10 cellular contexts compared by ENCODE assay signal in the genomic region with DNA sequence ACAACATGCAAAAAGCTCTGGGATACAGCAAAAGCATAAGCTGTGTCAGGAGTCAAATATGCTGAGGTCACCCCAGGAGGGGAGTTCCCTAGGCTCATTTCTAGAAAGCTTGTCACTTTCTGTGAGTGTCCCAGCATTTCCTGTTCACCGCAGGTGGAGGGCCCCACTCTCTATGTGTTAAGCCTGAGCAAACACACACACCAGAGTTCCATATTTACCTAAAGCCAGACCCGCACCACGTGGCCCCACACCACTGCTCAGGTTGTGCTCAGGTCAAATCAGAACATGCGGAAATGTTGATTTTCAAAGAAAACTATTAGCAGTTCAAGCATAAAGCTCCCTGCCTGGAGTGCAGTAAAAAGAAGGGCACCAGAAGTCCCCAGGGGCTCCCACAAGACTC.
DNase-seq lines count a peak whose midpoint lies in the region; ATAC-seq, FAIRE-seq and TF ChIP-seq lines count a peak whose summit lies in the region.
"Had no signal": no experiment of that assay in that cellular context is flagged by ENCODE, and none has a peak within 500 bp of the region (broad histone marks: within the 10 kb centered on the region; RNA-seq: fewer than 3 reads in every experiment).

No MANE protein-coding gene starts in this region.

- intact Hi-C loops in HepG2 (cut with micrococcal nuclease; ENCODE audit: unreplicated experiment) = no loop called here
- intact Hi-C loops in Right ventricle myocardium inferior (cut with DNase I) = no loop called here

- peaks cover 10% of the 10 kb centered on the region; the same call in 1 of the 2 replicates for H3K9me3 ChIP-seq in HepG2 (ENCODE audit: low read length)

- H3K36me3 ChIP-seq in HepG2 (replicated peaks in 1 of 2; ENCODE audit: control insufficient read depth in 1 of 2, insufficient read depth in 2 of 2, low read length in 2 of 2) = no peaks in the 10 kb centered on the region
- H3K36me3 ChIP-seq: WERI-Rb-1 had no signal

- no peaks in the 10 kb centered on the region for H3K79me2 ChIP-seq in HepG2 (ENCODE audit: insufficient read depth, low read length)

- TF ChIP-seq RAD21 in HepG2 (CRISPR knock-in tag; IDR thresholded peaks at IDR 0.05) = no peak

- BruUV-seq in HepG2 (replicated peaks; lab: Mats Ljungman, UMichigan) = no TSS peak

- no peak for FAIRE-seq in HepG2 (lab: Jason Lieb, UNC)
- FAIRE-seq: A549 had no signal

- CTCF ChIA-PET in HepG2 (lab: Yijun Ruan, JAX; ENCODE audit: low intra/inter-chr PET ratio, low total read pairs) = no interaction called here

- no peak overlapping the region; the same call in 1 of the 2 replicates for H3K4me2 ChIP-seq in HepG2 (ENCODE audit: low read depth, low read length)
- H3K4me2 ChIP-seq: A549 had no signal

- no peak for TF ChIP-seq POLR2A in HepG2 (IDR thresholded peaks at IDR 0.05; ENCODE audit: insufficient read depth in 1 of 2, low read depth in 2 of 2, low read length in 2 of 2)

- H3K4me3 ChIP-seq in HepG2 (replicated peaks in 1 of 3; ENCODE audit: insufficient read depth in 1 of 3, low read depth in 2 of 3, low read length in 3 of 3) = no peak overlapping the region
- H3K4me3 ChIP-seq: A549 had no signal

- no peaks in the 10 kb centered on the region for H4K20me1 ChIP-seq in HepG2 (ENCODE audit: insufficient read depth, low read length)

- ATAC-seq in GM21390 (IDR thresholded peaks at IDR 0.05; ENCODE audit: unreplicated experiment) (peak; percentile 98), HG03432 (IDR thresholded peaks at IDR 0.05; ENCODE audit: unreplicated experiment) (peak; percentile 98), HepG2 (peak; percentile 82), Right ventricle myocardium inferior (no peak)
- ATAC-seq: A549 had no signal

- DNase-seq in NCI-H146 (lab: John Stamatoyannopoulos, UW) (peak; percentile 7), NCI-H146 treated with DMSO at 0.1 percent for 48 hours (lab: John Stamatoyannopoulos, UW; ENCODE audit: unreplicated experiment) (no peak), HepG2 (ENCODE audit: low spot score) (peak; percentile 43), GF-D8 (lab: John Stamatoyannopoulos, UW) (no peak), dermis blood vessel endothelial cell (no peak), Right ventricle myocardium inferior (ENCODE audit: missing footprints) (no peak)
- DNase-seq: WERI-Rb-1 had no signal

- no peak overlapping the region for H2AFZ ChIP-seq in HepG2 (ENCODE audit: low read length)

- POLR2A ChIA-PET in HepG2 (lab: Yijun Ruan, JAX) = no interaction called here

- in situ Hi-C loops in HepG2 (cut with HindIII; ENCODE audit: extremely low pct_ligation_motif_present, low pct_unique_long_range_greater_than_20kb) = no loop called here

- TF ChIP-seq EP300 in HepG2 (IDR thresholded peaks at IDR 0.05; ENCODE audit: low read depth in 2 of 2, low read length in 2 of 2) (no peak), HepG2 (CRISPR knock-in tag; IDR thresholded peaks at IDR 0.05; ENCODE audit: borderline replicate concordance) (no peak)

- no peak overlapping the region for H3K9ac ChIP-seq in HepG2 (ENCODE audit: insufficient read depth, low read depth, low read length)

- no peak overlapping the region for H3K27ac ChIP-seq in HepG2 (ENCODE audit: extremely low read length, insufficient read depth, low read length)
- H3K27ac ChIP-seq: A549, WERI-Rb-1 had no signal

- peaks cover 12% of the 10 kb centered on the region for H3K4me1 ChIP-seq in HepG2 (ENCODE audit: insufficient read depth, low read length)
- H3K4me1 ChIP-seq: A549 had no signal

- peaks cover 3 to 32% of the 10 kb centered on the region in 2 experiments; a peak in 3 of 5 replicates for H3K27me3 ChIP-seq in HepG2 (ENCODE audit: control insufficient read depth in 1 of 2, insufficient read depth in 2 of 2, low read length in 2 of 2)

- TF ChIP-seq CTCF in HepG2 (CRISPR knock-in tag; IDR thresholded peaks at IDR 0.05) = peak; percentile 11; the same call in 1 of the 2 replicates

- no CpG with 5 or more reads among the region's 4 CpGs for WGBS in HepG2 (ENCODE audit: low lambda C conversion rate)

TF ChIP-seq in HepG2, 621 proteins besides CTCF, POLR2A, EP300 and RAD21 (continues in another document):
- TF ChIP-seq ELF1 (CRISPR knock-in tag; IDR thresholded peaks at IDR 0.05) (peak; percentile 43; the same call in 1 of the 2 replicates), ZNF773 (CRISPR knock-in tag; IDR thresholded peaks at IDR 0.05; ENCODE audit: borderline replicate concordance) (no peak), AGO1 (IDR thresholded peaks at IDR 0.05; ENCODE audit: low read depth, low read length, poor library complexity, severe bottlenecking) (no peak), UBTF (CRISPR knock-in tag; IDR thresholded peaks at IDR 0.05) (no peak), CBX2 (IDR thresholded peaks at IDR 0.05; ENCODE audit: low read depth, low read length) (no peak), CBX2 (CRISPR knock-in tag; IDR thresholded peaks at IDR 0.05; ENCODE audit: low read depth) (no peak), ARHGAP35 (CRISPR knock-in tag; IDR thresholded peaks at IDR 0.05; ENCODE audit: borderline replicate concordance) (no peak), FIP1L1 (IDR thresholded peaks at IDR 0.05; ENCODE audit: borderline replicate concordance, insufficient read depth, low read depth, low read length) (no peak)
- TF ChIP-seq, protein P1, sequence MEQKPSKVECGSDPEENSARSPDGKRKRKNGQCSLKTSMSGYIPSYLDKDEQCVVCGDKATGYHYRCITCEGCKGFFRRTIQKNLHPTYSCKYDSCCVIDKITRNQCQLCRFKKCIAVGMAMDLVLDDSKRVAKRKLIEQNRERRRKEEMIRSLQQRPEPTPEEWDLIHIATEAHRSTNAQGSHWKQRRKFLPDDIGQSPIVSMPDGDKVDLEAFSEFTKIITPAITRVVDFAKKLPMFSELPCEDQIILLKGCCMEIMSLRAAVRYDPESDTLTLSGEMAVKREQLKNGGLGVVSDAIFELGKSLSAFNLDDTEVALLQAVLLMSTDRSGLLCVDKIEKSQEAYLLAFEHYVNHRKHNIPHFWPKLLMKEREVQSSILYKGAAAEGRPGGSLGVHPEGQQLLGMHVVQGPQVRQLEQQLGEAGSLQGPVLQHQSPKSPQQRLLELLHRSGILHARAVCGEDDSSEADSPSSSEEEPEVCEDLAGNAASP (CRISPR knock-in tag; IDR thresholded peaks at IDR 0.05; ENCODE audit: borderline replicate concordance) = peak; percentile 44; the same call in 1 of the 2 replicates
- TF ChIP-seq, protein P2, sequence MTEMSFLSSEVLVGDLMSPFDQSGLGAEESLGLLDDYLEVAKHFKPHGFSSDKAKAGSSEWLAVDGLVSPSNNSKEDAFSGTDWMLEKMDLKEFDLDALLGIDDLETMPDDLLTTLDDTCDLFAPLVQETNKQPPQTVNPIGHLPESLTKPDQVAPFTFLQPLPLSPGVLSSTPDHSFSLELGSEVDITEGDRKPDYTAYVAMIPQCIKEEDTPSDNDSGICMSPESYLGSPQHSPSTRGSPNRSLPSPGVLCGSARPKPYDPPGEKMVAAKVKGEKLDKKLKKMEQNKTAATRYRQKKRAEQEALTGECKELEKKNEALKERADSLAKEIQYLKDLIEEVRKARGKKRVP (CRISPR knock-in tag; IDR thresholded peaks at IDR 0.05) = no peak
- TF ChIP-seq, protein P3, sequence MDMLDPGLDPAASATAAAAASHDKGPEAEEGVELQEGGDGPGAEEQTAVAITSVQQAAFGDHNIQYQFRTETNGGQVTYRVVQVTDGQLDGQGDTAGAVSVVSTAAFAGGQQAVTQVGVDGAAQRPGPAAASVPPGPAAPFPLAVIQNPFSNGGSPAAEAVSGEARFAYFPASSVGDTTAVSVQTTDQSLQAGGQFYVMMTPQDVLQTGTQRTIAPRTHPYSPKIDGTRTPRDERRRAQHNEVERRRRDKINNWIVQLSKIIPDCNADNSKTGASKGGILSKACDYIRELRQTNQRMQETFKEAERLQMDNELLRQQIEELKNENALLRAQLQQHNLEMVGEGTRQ (IDR thresholded peaks at IDR 0.05; ENCODE audit: low read depth, low read length) = peak; percentile 51
- TF ChIP-seq, protein P3 (CRISPR knock-in tag; IDR thresholded peaks at IDR 0.05; ENCODE audit: borderline replicate concordance) = peak; percentile 70; the same call in 1 of the 2 replicates

Comparison
In these comparisons a context has a peak if more than half of its experiments do, and no peak if none do; other contexts are left out.
1. DNase-seq: peak in NCI-H146 (single experiment) and HepG2 (single experiment); none in NCI-H146 treated with DMSO at 0.1 percent for 48 hours (single experiment), GF-D8 (single experiment), dermis blood vessel endothelial cell (single experiment) and Right ventricle myocardium inferior (single experiment).